In genomic region chr1:161531986-161532875, GRCh38 we compare ENCODE assay signal across 1 cellular context.
A peak's percentile ranks its signal among the peaks of the same experiment; 100 is the strongest.
TF ChIP-seq lines count a peak whose summit lies in the region.

No MANE protein-coding gene starts in this region.

TF ChIP-seq in K562, 482 proteins besides CTCF, POLR2A, EP300 and RAD21 (continues in another document):
- TF ChIP-seq ZNF253 (CRISPR knock-in tag; conservative IDR thresholded peaks at IDR 0.05) (no peak), SNIP1 (IDR thresholded peaks at IDR 0.05; ENCODE audit: low read depth) (no peak), WHSC1 (IDR thresholded peaks at IDR 0.05; ENCODE audit: low read length) (no peak), MBD2 (IDR thresholded peaks at IDR 0.05; ENCODE audit: borderline replicate concordance, low read depth) (peak; percentile 43; the same call in 1 of the 2 replicates), EGR1 (conservative IDR thresholded peaks at IDR 0.05) (0 out of 2 replicates have a peak, but pooled peaks have one; percentile 5), ZNF175 (CRISPR knock-in tag; IDR thresholded peaks at IDR 0.05; ENCODE audit: low read depth) (0 out of 2 replicates have a peak, but pooled peaks have one; percentile 25), HLTF (IDR thresholded peaks at IDR 0.05) (no peak), DPF2 (IDR thresholded peaks at IDR 0.05) (no peak), GTF2B (IDR thresholded peaks at IDR 0.05; ENCODE audit: extremely low read depth, insufficient read length) (no peak), MGA (IDR thresholded peaks at IDR 0.05) (peak; percentile 37; the same call in 1 of the 2 replicates), ZNF311 (CRISPR knock-in tag; IDR thresholded peaks at IDR 0.05) (no peak), SMARCB1 (IDR thresholded peaks at IDR 0.05; ENCODE audit: insufficient read length, low read depth) (no peak), CHD1 (IDR thresholded peaks at IDR 0.05; ENCODE audit: low read length) (peak; percentile 46), ZNF766 (CRISPR knock-in tag; conservative IDR thresholded peaks at IDR 0.05) (no peak; the same call in 1 of the 2 replicates), MAZ (CRISPR knock-in tag; conservative IDR thresholded peaks at IDR 0.05 in 1 of 2, IDR thresholded peaks at IDR 0.05 in 1 of 2) (peak in 1 of 2 experiments; percentile 36; a peak in 1 of 4 replicates), FOXA3 (CRISPR knock-in tag; conservative IDR thresholded peaks at IDR 0.05 in 1 of 2, IDR thresholded peaks at IDR 0.05 in 1 of 2) (no peak), KLF6 (CRISPR knock-in tag; IDR thresholded peaks at IDR 0.05; ENCODE audit: borderline replicate concordance) (no peak), POLR3G (IDR thresholded peaks at IDR 0.05; ENCODE audit: extremely low read depth, insufficient read length, insufficient replicate concordance) (no peak), TFAM (CRISPR knock-in tag; conservative IDR thresholded peaks at IDR 0.05) (no peak), ZNF121 (CRISPR knock-in tag; conservative IDR thresholded peaks at IDR 0.05) (no peak), BDP1 (IDR thresholded peaks at IDR 0.05; ENCODE audit: insufficient read depth, insufficient read length) (peak; percentile 27), CHD4 (IDR thresholded peaks at IDR 0.05; ENCODE audit: insufficient read depth, insufficient replicate concordance, low read depth, low read length, poor library complexity, severe bottlenecking) (no peak), MYC (IDR thresholded peaks at IDR 0.05; ENCODE audit: low read depth, low read length) (0 out of 2 replicates have a peak, but pooled peaks have one; percentile 8), MYC (CRISPR knock-in tag; IDR thresholded peaks at IDR 0.05; ENCODE audit: borderline replicate concordance, low read depth) (no peak), CCNT2 (IDR thresholded peaks at IDR 0.05; ENCODE audit: borderline replicate concordance, extremely low read depth, insufficient read length, low read depth, low read length) (no peak), MYBL2 (IDR thresholded peaks at IDR 0.05; ENCODE audit: low read depth) (no peak), MYBL2 (CRISPR knock-in tag; IDR thresholded peaks at IDR 0.05; ENCODE audit: borderline replicate concordance) (no peak), ZNF445 (CRISPR knock-in tag; IDR thresholded peaks at IDR 0.05; ENCODE audit: low read depth) (no peak), TEAD1 (CRISPR knock-in tag; IDR thresholded peaks at IDR 0.05) (no peak), ZNF24 (IDR thresholded peaks at IDR 0.05) (no peak), HNRNPK (IDR thresholded peaks at IDR 0.05; ENCODE audit: low read depth, low read length, poor library complexity, severe bottlenecking) (no peak), ZNF384 (IDR thresholded peaks at IDR 0.05; ENCODE audit: low read depth, low read length) (no peak), BRCA1 (IDR thresholded peaks at IDR 0.05) (no peak), BRCA1 (CRISPR knock-in tag; IDR thresholded peaks at IDR 0.05) (no peak), THRA (IDR thresholded peaks at IDR 0.05) (no peak), RUNX1 (IDR thresholded peaks at IDR 0.05; ENCODE audit: low read depth) (no peak), PHF20 (IDR thresholded peaks at IDR 0.05; ENCODE audit: partially characterized antibody) (no peak), ZFP1 (CRISPR knock-in tag; IDR thresholded peaks at IDR 0.05) (no peak), NR2F6 (CRISPR knock-in tag; IDR thresholded peaks at IDR 0.05) (no peak), HNRNPL (IDR thresholded peaks at IDR 0.05; ENCODE audit: low read depth, low read length) (no peak), FOXJ3 (CRISPR knock-in tag; IDR thresholded peaks at IDR 0.05) (no peak), SMARCA4 (IDR thresholded peaks at IDR 0.05) (peak; percentile 3), MLLT1 (IDR thresholded peaks at IDR 0.05) (no peak), POLR3A (IDR thresholded peaks at IDR 0.05; ENCODE audit: borderline replicate concordance, extremely low read depth, insufficient read depth, insufficient read length) (peak; percentile 81), SP2 (IDR thresholded peaks at IDR 0.05; ENCODE audit: extremely low read depth, low read depth, low read length, poor library complexity, severe bottlenecking) (no peak)
